ENCODE assay signal across 4 cellular contexts in genomic region chr5:160193076-160193475, GRCh38. TPM values are rescaled to one million over a fixed set of nuclear protein-coding genes. Genes with fewer than 3 reads are reported as not detected.
"Had no signal": no experiment of that assay in that cellular context is flagged by ENCODE, and none has a peak within 500 bp of the region (broad histone marks: within the 10 kb centered on the region; RNA-seq: fewer than 3 reads in every experiment).

No MANE protein-coding gene starts in this region.

RNA-seq across cellular contexts. Expression of gene FABP6, which starts 36.2 kb away (rescaled TPM):
- total RNA-seq: LHCN-M2, MCF 10A, PC-3, SJSA1 had no signal
